ENCODE assay signal across 1 cellular context in genomic region chr22:20080776-20081654, GRCh38.
A peak's percentile ranks its signal among the peaks of the same experiment; 100 is the strongest.
TF ChIP-seq lines count a peak whose summit lies in the region.

No MANE protein-coding gene starts in this region.

TF ChIP-seq in K562, 482 proteins besides CTCF, POLR2A, EP300 and RAD21 (continued from another document and continues in another):
- TF ChIP-seq, protein P1, sequence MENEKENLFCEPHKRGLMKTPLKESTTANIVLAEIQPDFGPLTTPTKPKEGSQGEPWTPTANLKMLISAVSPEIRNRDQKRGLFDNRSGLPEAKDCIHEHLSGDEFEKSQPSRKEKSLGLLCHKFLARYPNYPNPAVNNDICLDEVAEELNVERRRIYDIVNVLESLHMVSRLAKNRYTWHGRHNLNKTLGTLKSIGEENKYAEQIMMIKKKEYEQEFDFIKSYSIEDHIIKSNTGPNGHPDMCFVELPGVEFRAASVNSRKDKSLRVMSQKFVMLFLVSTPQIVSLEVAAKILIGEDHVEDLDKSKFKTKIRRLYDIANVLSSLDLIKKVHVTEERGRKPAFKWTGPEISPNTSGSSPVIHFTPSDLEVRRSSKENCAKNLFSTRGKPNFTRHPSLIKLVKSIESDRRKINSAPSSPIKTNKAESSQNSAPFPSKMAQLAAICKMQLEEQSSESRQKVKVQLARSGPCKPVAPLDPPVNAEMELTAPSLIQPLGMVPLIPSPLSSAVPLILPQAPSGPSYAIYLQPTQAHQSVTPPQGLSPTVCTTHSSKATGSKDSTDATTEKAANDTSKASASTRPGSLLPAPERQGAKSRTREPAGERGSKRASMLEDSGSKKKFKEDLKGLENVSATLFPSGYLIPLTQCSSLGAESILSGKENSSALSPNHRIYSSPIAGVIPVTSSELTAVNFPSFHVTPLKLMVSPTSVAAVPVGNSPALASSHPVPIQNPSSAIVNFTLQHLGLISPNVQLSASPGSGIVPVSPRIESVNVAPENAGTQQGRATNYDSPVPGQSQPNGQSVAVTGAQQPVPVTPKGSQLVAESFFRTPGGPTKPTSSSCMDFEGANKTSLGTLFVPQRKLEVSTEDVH (IDR thresholded peaks at IDR 0.05; ENCODE audit: low read depth, partially characterized antibody), result no peak
- TF ChIP-seq C11orf30 (IDR thresholded peaks at IDR 0.05; ENCODE audit: low read depth), result no peak
- TF ChIP-seq KLF16 (IDR thresholded peaks at IDR 0.05), result no peak
- no peak for TF ChIP-seq GABPB1 (CRISPR knock-in tag; IDR thresholded peaks at IDR 0.05)
- peak; percentile 71; the same call in 1 of the 2 replicates for TF ChIP-seq ZNF444 (CRISPR knock-in tag; IDR thresholded peaks at IDR 0.05)
- TF ChIP-seq ZNF512 (tag; IDR thresholded peaks at IDR 0.05), result no peak
- TF ChIP-seq CREBBP (IDR thresholded peaks at IDR 0.05; ENCODE audit: low read depth, low read length), result no peak
- peak; percentile 91 for TF ChIP-seq SNRNP70 (optimal IDR thresholded peaks at IDR 0.05; ENCODE audit: low read depth, low read length)
- TF ChIP-seq DIDO1 (tag; IDR thresholded peaks at IDR 0.05; ENCODE audit: low read depth), result no peak
- TF ChIP-seq FOXP4 (CRISPR knock-in tag; IDR thresholded peaks at IDR 0.05; ENCODE audit: borderline replicate concordance), result no peak
- TF ChIP-seq, protein P2, sequence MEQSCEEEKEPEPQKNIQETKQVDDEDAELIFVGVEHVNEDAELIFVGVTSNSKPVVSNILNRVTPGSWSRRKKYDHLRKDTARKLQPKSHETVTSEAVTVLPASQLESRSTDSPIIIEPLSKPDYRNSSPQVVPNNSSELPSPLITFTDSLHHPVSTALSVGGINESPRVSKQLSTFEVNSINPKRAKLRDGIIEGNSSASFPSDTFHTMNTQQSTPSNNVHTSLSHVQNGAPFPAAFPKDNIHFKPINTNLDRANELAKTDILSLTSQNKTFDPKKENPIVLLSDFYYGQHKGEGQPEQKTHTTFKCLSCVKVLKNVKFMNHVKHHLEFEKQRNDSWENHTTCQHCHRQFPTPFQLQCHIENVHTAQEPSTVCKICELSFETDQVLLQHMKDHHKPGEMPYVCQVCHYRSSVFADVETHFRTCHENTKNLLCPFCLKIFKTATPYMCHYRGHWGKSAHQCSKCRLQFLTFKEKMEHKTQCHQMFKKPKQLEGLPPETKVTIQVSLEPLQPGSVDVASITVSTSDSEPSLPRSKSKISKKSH (CRISPR knock-in tag; IDR thresholded peaks at IDR 0.05), result no peak
- no peak for TF ChIP-seq XRCC3 (IDR thresholded peaks at IDR 0.05)
- no peak for TF ChIP-seq GABPA (tag; conservative IDR thresholded peaks at IDR 0.05; ENCODE audit: low read depth)
- no peak for TF ChIP-seq FOXA3 (CRISPR knock-in tag; conservative IDR thresholded peaks at IDR 0.05 in 1 of 2, IDR thresholded peaks at IDR 0.05 in 1 of 2)
- TF ChIP-seq MTA3 (IDR thresholded peaks at IDR 0.05; ENCODE audit: borderline replicate concordance), result no peak
- TF ChIP-seq UBTF (IDR thresholded peaks at IDR 0.05; ENCODE audit: borderline replicate concordance in 1 of 2, low read depth in 2 of 2, low read length in 2 of 2), result no peak
- no peak for TF ChIP-seq ZNF561 (CRISPR knock-in tag; conservative IDR thresholded peaks at IDR 0.05)
- no peak for TF ChIP-seq PHTF2 (CRISPR knock-in tag; IDR thresholded peaks at IDR 0.05)
- TF ChIP-seq HNRNPK (IDR thresholded peaks at IDR 0.05; ENCODE audit: low read depth, low read length, poor library complexity, severe bottlenecking), result no peak
- TF ChIP-seq, protein P3, sequence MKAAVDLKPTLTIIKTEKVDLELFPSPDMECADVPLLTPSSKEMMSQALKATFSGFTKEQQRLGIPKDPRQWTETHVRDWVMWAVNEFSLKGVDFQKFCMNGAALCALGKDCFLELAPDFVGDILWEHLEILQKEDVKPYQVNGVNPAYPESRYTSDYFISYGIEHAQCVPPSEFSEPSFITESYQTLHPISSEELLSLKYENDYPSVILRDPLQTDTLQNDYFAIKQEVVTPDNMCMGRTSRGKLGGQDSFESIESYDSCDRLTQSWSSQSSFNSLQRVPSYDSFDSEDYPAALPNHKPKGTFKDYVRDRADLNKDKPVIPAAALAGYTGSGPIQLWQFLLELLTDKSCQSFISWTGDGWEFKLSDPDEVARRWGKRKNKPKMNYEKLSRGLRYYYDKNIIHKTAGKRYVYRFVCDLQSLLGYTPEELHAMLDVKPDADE (conservative IDR thresholded peaks at IDR 0.05; ENCODE audit: control insufficient read depth, low read depth, low read length), result no peak
- TF ChIP-seq ZNF146 (CRISPR knock-in tag; IDR thresholded peaks at IDR 0.05; ENCODE audit: unreplicated experiment), result no peak
- TF ChIP-seq RBM17 (IDR thresholded peaks at IDR 0.05; ENCODE audit: borderline replicate concordance, low read depth, low read length), result no peak
- TF ChIP-seq NFRKB (IDR thresholded peaks at IDR 0.05; ENCODE audit: low read depth), result no peak
- no peak for TF ChIP-seq POLR2H (tag; IDR thresholded peaks at IDR 0.05; ENCODE audit: low read depth)
- TF ChIP-seq ARID4B (CRISPR knock-in tag; IDR thresholded peaks at IDR 0.05), result no peak
- TF ChIP-seq YBX1 (IDR thresholded peaks at IDR 0.05), result no peak
- peak; percentile 100 for TF ChIP-seq WHSC1 (IDR thresholded peaks at IDR 0.05; ENCODE audit: low read length)
- no peak for TF ChIP-seq MCM5 (IDR thresholded peaks at IDR 0.05; ENCODE audit: low read depth)
- no peak for TF ChIP-seq ZNF24 (IDR thresholded peaks at IDR 0.05)
- TF ChIP-seq ZEB2 (IDR thresholded peaks at IDR 0.05), result no peak
- no peak for TF ChIP-seq ZNF121 (CRISPR knock-in tag; conservative IDR thresholded peaks at IDR 0.05)
- TF ChIP-seq PHF20 (IDR thresholded peaks at IDR 0.05; ENCODE audit: partially characterized antibody), result no peak
- TF ChIP-seq JUND (IDR thresholded peaks at IDR 0.05; ENCODE audit: borderline replicate concordance, low read depth, low read length), result peak; percentile 95
- TF ChIP-seq JUND (tag; IDR thresholded peaks at IDR 0.05; ENCODE audit: borderline replicate concordance, low read depth, low read length), result no peak
- TF ChIP-seq ZNF311 (CRISPR knock-in tag; IDR thresholded peaks at IDR 0.05), result peak; percentile 75; the same call in 1 of the 2 replicates
- TF ChIP-seq NBN (IDR thresholded peaks at IDR 0.05; ENCODE audit: low read depth), result no peak
- no peak for TF ChIP-seq HMG20A (CRISPR knock-in tag; conservative IDR thresholded peaks at IDR 0.05)
- peak in 1 of 2 experiments; percentile 43; a peak in 1 of 4 replicates for TF ChIP-seq SRF (CRISPR knock-in tag; IDR thresholded peaks at IDR 0.05)
- TF ChIP-seq NCOA1 (IDR thresholded peaks at IDR 0.05; ENCODE audit: low read depth), result no peak
- TF ChIP-seq SLC30A9 (CRISPR knock-in tag; IDR thresholded peaks at IDR 0.05), result no peak
- TF ChIP-seq MXI1 (IDR thresholded peaks at IDR 0.05; ENCODE audit: low read depth, low read length), result 0 out of 2 replicates have a peak, but pooled peaks have one; percentile 43
- no peak for TF ChIP-seq POLR2AphosphoS2 (IDR thresholded peaks at IDR 0.05; ENCODE audit: low read length)
- no peak for TF ChIP-seq POU5F1 (IDR thresholded peaks at IDR 0.05; ENCODE audit: borderline replicate concordance, low read depth, low read length, partially characterized antibody)
- TF ChIP-seq ZNF445 (CRISPR knock-in tag; IDR thresholded peaks at IDR 0.05; ENCODE audit: low read depth), result 0 out of 2 replicates have a peak, but pooled peaks have one; percentile 8
- no peak for TF ChIP-seq ETV5 (CRISPR knock-in tag; IDR thresholded peaks at IDR 0.05; ENCODE audit: low read depth)
